In genomic region chr1:6352138-6352563, GRCh38 we compare ENCODE assay signal across 12 cellular contexts. TPM values are rescaled to one million over a fixed set of nuclear protein-coding genes. Genes with fewer than 3 reads are reported as not detected.
A peak's percentile ranks its signal among the peaks of the same experiment; 100 is the strongest.
DNase-seq lines count a peak whose midpoint lies in the region; ATAC-seq and TF ChIP-seq lines count a peak whose summit lies in the region.
"Had no signal": no experiment of that assay in that cellular context is flagged by ENCODE, and none has a peak within 500 bp of the region (broad histone marks: within the 10 kb centered on the region; RNA-seq: fewer than 3 reads in every experiment).

No MANE protein-coding gene starts in this region.

- H3K27me3 ChIP-seq in H9 (ENCODE audit: insufficient read depth, low read length), result no peaks in the 10 kb centered on the region
- no peaks in the 10 kb centered on the region for H3K27me3 ChIP-seq in MG63
- H3K27me3 ChIP-seq in colonic mucosa, result no peaks in the 10 kb centered on the region
- H3K27me3 ChIP-seq in mesenchymal stem cell (ENCODE audit: control insufficient read depth in 1 of 2, insufficient read depth in 1 of 2, low read length in 2 of 2), result no peaks in the 10 kb centered on the region
- H3K27me3 ChIP-seq in prostate gland (replicated peaks; ENCODE audit: insufficient read depth), result no peaks in the 10 kb centered on the region

- DNase-seq in H9 (peak; percentile 94), MG63 (peak; percentile 32), colonic mucosa (peak; percentile 73), mesenchymal stem cell (no peak), prostate gland (ENCODE audit: low spot score) (no peak)
- DNase-seq in activated CD8-positive, alpha-beta memory T cell treated with anti-CD3 and anti-CD28 coated beads, Interleukin-2, amount 10 ng/mL, durations not matched to agents 7 days and 5 days, result no peak
- DNase-seq: GM23248, kidney had no signal

- H3K23ac ChIP-seq in H9 (ENCODE audit: insufficient read length, low read depth, low read length), result no peak overlapping the region
- no peak overlapping the region for H3K23ac ChIP-seq in mesenchymal stem cell (ENCODE audit: low read length in 2 of 2)

- H3K4me3 ChIP-seq in MG63 (no peak overlapping the region), colonic mucosa (no peak overlapping the region), mesenchymal stem cell (ENCODE audit: insufficient read depth in 1 of 2, low read depth in 1 of 2, low read length in 2 of 2) (no peak overlapping the region), prostate gland (no peak overlapping the region)
- H3K4me3 ChIP-seq: GM23248, PC-9 had no signal

- peak overlapping the region in 1 of 2 experiments; percentile 62; a peak in 1 of 5 replicates for H3K4me3 Mint-ChIP-seq in H9
- H3K4me3 Mint-ChIP-seq in activated CD8-positive, alpha-beta memory T cell treated with anti-CD3 and anti-CD28 coated beads, Interleukin-2, amount 10 ng/mL, durations not matched to agents 7 days and 5 days, result no peak overlapping the region
- H3K4me3 Mint-ChIP-seq: central memory CD8-positive, alpha-beta T cell had no signal

- no peak overlapping the region for H3T11ph ChIP-seq in H9 (ENCODE audit: low read length)

- no peaks in the 10 kb centered on the region for H3K23me2 ChIP-seq in H9 (ENCODE audit: insufficient read length, low read depth, low read length, poor library complexity, severe bottlenecking)

- H3K9me3 ChIP-seq in H9 (ENCODE audit: control insufficient read depth, low read depth, low read length) (no peaks in the 10 kb centered on the region), MG63 (no peaks in the 10 kb centered on the region), colonic mucosa (no peaks in the 10 kb centered on the region), mesenchymal stem cell (ENCODE audit: control insufficient read depth, low read length) (no peaks in the 10 kb centered on the region), prostate gland (no peaks in the 10 kb centered on the region)

- H3K4me1 ChIP-seq in H9 (ENCODE audit: insufficient read depth, low read length) (0 out of 2 replicates have a peak, but pooled peaks cover 3% of the 10 kb centered on the region), colonic mucosa (peaks cover 25% of the 10 kb centered on the region), mesenchymal stem cell (ENCODE audit: control insufficient read depth, insufficient read depth, low read depth, low read length) (peaks cover 19% of the 10 kb centered on the region), prostate gland (replicated peaks) (peaks cover 12% of the 10 kb centered on the region)

- H3K4me2 ChIP-seq in H9 (ENCODE audit: insufficient read depth, insufficient read length, low read length) (no peak overlapping the region), mesenchymal stem cell (ENCODE audit: low read length, poor library complexity, severe bottlenecking) (no peak overlapping the region)
- H3K4me2 ChIP-seq: PC-9 had no signal

- H3K27ac Mint-ChIP-seq in H9, result peak overlapping the region; percentile 41 to 85 (median 80); a peak in 4 of 7 replicates
- H3K27ac Mint-ChIP-seq in activated CD8-positive, alpha-beta memory T cell treated with anti-CD3 and anti-CD28 coated beads, Interleukin-2, amount 10 ng/mL, durations not matched to agents 7 days and 5 days, result no peak overlapping the region

- no peak overlapping the region for H2BK20ac ChIP-seq in H9 (ENCODE audit: low read depth, low read length, poor library complexity, severe bottlenecking)

- no peak overlapping the region for H4K91ac ChIP-seq in H9 (ENCODE audit: insufficient read length, low read depth, low read length)
- no peak overlapping the region for H4K91ac ChIP-seq in mesenchymal stem cell (ENCODE audit: low read length)

- H2BK120ac ChIP-seq in H9 (ENCODE audit: low read depth, low read length, poor library complexity, severe bottlenecking) (no peak overlapping the region), mesenchymal stem cell (ENCODE audit: low read depth, low read length) (no peak overlapping the region)

- H4K20me1 ChIP-seq in H9 (ENCODE audit: control insufficient read depth, insufficient read depth, insufficient read length), result no peaks in the 10 kb centered on the region

- H3K79me1 ChIP-seq in H9 (ENCODE audit: insufficient read depth, low read depth, low read length, poor library complexity, severe bottlenecking) (peaks cover 5% of the 10 kb centered on the region), mesenchymal stem cell (replicated peaks; ENCODE audit: low read length, poor library complexity, severe bottlenecking) (peaks cover 20% of the 10 kb centered on the region)

- CTCF ChIA-PET in activated CD8-positive, alpha-beta memory T cell treated with anti-CD3 and anti-CD28 coated beads, Interleukin-2, amount 10 ng/mL, durations not matched to agents 7 days and 5 days (lab: Charles Lee), result no interaction called here

- H3K27me3 Mint-ChIP-seq in H9 (ENCODE audit: low read depth), result no peaks in the 10 kb centered on the region
- H3K27me3 Mint-ChIP-seq in activated CD8-positive, alpha-beta memory T cell treated with anti-CD3 and anti-CD28 coated beads, Interleukin-2, amount 10 ng/mL, durations not matched to agents 7 days and 5 days, result no peaks in the 10 kb centered on the region
- H3K27me3 Mint-ChIP-seq: central memory CD8-positive, alpha-beta T cell had no signal

- H3K36me3 ChIP-seq in MG63, result peaks cover 5% of the 10 kb centered on the region
- H3K36me3 ChIP-seq in colonic mucosa, result no peaks in the 10 kb centered on the region
- peaks cover 0 to 25% of the 10 kb centered on the region in 2 experiments for H3K36me3 ChIP-seq in mesenchymal stem cell (ENCODE audit: control insufficient read depth in 1 of 2, insufficient read depth in 2 of 2, low read depth in 1 of 2, low read length in 2 of 2)
- H3K36me3 ChIP-seq in prostate gland, result no peaks in the 10 kb centered on the region

- H4K5ac ChIP-seq in H9 (ENCODE audit: insufficient read length, low read depth, low read length), result no peak overlapping the region

- no peak for TF ChIP-seq CTCF in H9 (conservative IDR thresholded peaks at IDR 0.05)
- no peak for TF ChIP-seq CTCF in colonic mucosa (IDR thresholded peaks at IDR 0.05)
- no peak for TF ChIP-seq CTCF in prostate gland (IDR thresholded peaks at IDR 0.05)

- peaks cover 2 to 11% (median 5%) of the 10 kb centered on the region in 3 experiments; a peak in 5 of 7 replicates for H3K36me3 Mint-ChIP-seq in H9 (ENCODE audit: insufficient read depth in 1 of 3, low read depth in 3 of 3)
- H3K36me3 Mint-ChIP-seq in activated CD8-positive, alpha-beta memory T cell treated with anti-CD3 and anti-CD28 coated beads, Interleukin-2, amount 10 ng/mL, durations not matched to agents 7 days and 5 days, result peaks cover 1% of the 10 kb centered on the region

- H3K56ac ChIP-seq in H9 (ENCODE audit: insufficient read length, low read depth, low read length), result no peak overlapping the region

- ATAC-seq in HG02678 (IDR thresholded peaks at IDR 0.05; ENCODE audit: unreplicated experiment) (no peak), HG03378 (IDR thresholded peaks at IDR 0.05; ENCODE audit: unreplicated experiment) (no peak)
- no peak for ATAC-seq in activated CD8-positive, alpha-beta memory T cell treated with anti-CD3 and anti-CD28 coated beads, Interleukin-2, amount 10 ng/mL, durations not matched to agents 7 days and 5 days

- H2BK15ac ChIP-seq in H9 (ENCODE audit: low read depth, low read length), result no peak overlapping the region
- H2BK15ac ChIP-seq in mesenchymal stem cell (ENCODE audit: low read depth, poor library complexity, severe bottlenecking), result peak overlapping the region; percentile 4

- no peak overlapping the region for H4K8ac ChIP-seq in H9 (replicated peaks; ENCODE audit: insufficient read length, low read depth, low read length)
- no peak overlapping the region for H4K8ac ChIP-seq in mesenchymal stem cell (ENCODE audit: low read length)

- no peaks in the 10 kb centered on the region; a peak in 1 of 5 replicates for H3K9me3 Mint-ChIP-seq in H9
- no peaks in the 10 kb centered on the region for H3K9me3 Mint-ChIP-seq in activated CD8-positive, alpha-beta memory T cell treated with anti-CD3 and anti-CD28 coated beads, Interleukin-2, amount 10 ng/mL, durations not matched to agents 7 days and 5 days (ENCODE audit: low read depth)
- H3K9me3 Mint-ChIP-seq: central memory CD8-positive, alpha-beta T cell had no signal

- H3K4me1 Mint-ChIP-seq in H9, result peaks cover 17 to 40% of the 10 kb centered on the region in 2 experiments
- peaks cover 22% of the 10 kb centered on the region for H3K4me1 Mint-ChIP-seq in activated CD8-positive, alpha-beta memory T cell treated with anti-CD3 and anti-CD28 coated beads, Interleukin-2, amount 10 ng/mL, durations not matched to agents 7 days and 5 days

- H3K18ac ChIP-seq in H9 (ENCODE audit: insufficient read length, low read depth, low read length) (no peak overlapping the region), mesenchymal stem cell (ENCODE audit: low read depth in 1 of 2, low read length in 2 of 2) (no peak overlapping the region)

- H3K9ac ChIP-seq in H9 (ENCODE audit: extremely low read depth, insufficient read length, low read length) (no peak overlapping the region), colonic mucosa (ENCODE audit: low read depth in 2 of 2, low read length in 2 of 2) (peak overlapping the region in 1 of 2 donors; percentile 12), mesenchymal stem cell (ENCODE audit: low read length) (no peak overlapping the region)
- H3K9ac ChIP-seq: GM23248 had no signal

- H3K27ac ChIP-seq in H9 (ENCODE audit: insufficient read length, low read depth, low read length), result no peak overlapping the region
- no peak overlapping the region for H3K27ac ChIP-seq in colonic mucosa
- no peak overlapping the region for H3K27ac ChIP-seq in mesenchymal stem cell (ENCODE audit: low read length, poor library complexity, severe bottlenecking)
- H3K27ac ChIP-seq in prostate gland, result no peak overlapping the region
- H3K27ac ChIP-seq: GM23248, PC-9 had no signal

- no peaks in the 10 kb centered on the region; the same call in 1 of the 2 replicates for H3K79me2 ChIP-seq in H9 (ENCODE audit: insufficient read depth, low read length)

- H2BK5ac ChIP-seq in H9 (ENCODE audit: insufficient read length, low read length) (no peak overlapping the region), mesenchymal stem cell (ENCODE audit: low read depth, low read length, poor library complexity, severe bottlenecking) (no peak overlapping the region)

- H2BK12ac ChIP-seq in H9 (ENCODE audit: insufficient read length, low read depth, low read length) (no peak overlapping the region), mesenchymal stem cell (ENCODE audit: low read length in 2 of 2) (peak overlapping the region in 1 of 2 experiments; percentile 30)

- no peak for TF ChIP-seq POLR2A in prostate gland (IDR thresholded peaks at IDR 0.05)

- H3K14ac ChIP-seq in H9 (ENCODE audit: insufficient read depth, low read length), result no peak overlapping the region; the same call in 1 of the 2 replicates
- no peak overlapping the region for H3K14ac ChIP-seq in mesenchymal stem cell (ENCODE audit: low read length in 2 of 2)

- no peak overlapping the region for H2AFZ ChIP-seq in H9 (ENCODE audit: low read length)
- H2AFZ ChIP-seq in mesenchymal stem cell (ENCODE audit: low read depth, low read length), result no peak overlapping the region
- H2AFZ ChIP-seq: GM23248, PC-9 had no signal

- intact Hi-C loops in colonic mucosa (cut with DNase I), result loop anchor here (5.0 kb wide), 1 partner anchor 45 kb away; no protein-coding TSS in a partner anchor
- intact Hi-C loops in prostate gland (cut with DNase I), result no loop called here

- no CpG with 5 or more reads among the region's 3 CpGs for WGBS in H9 (ENCODE audit: extremely low coverage, insufficient read length, low lambda C conversion rate)
- 55% methylated on average over 3 of the region's 3 CpGs for WGBS in mesenchymal stem cell
- WGBS in prostate gland, result 53% methylated on average over 3 of the region's 3 CpGs

- no peak overlapping the region for H3K4ac ChIP-seq in H9 (ENCODE audit: low read depth, low read length)
- no peak overlapping the region for H3K4ac ChIP-seq in mesenchymal stem cell (ENCODE audit: low read depth in 1 of 2, low read length in 2 of 2)

- H2AK5ac ChIP-seq in H9 (ENCODE audit: insufficient read length, low read length) (no peak overlapping the region), mesenchymal stem cell (ENCODE audit: low read length, severe bottlenecking) (no peak overlapping the region)

RNA-seq across cellular contexts. Expression of gene ACOT7, which starts 41.4 kb away (rescaled TPM):
- total RNA-seq in H9 (2021) (85.2 and 87.4 TPM in 2 replicates), colonic mucosa (100 to 1,000 TPM in 1 of 2 donors, 10 to 100 TPM in 1; 48.7 to 125 TPM), prostate gland (10 to 100 TPM; 16.9 to 24.9 TPM)
- 80.9 and 91.4 TPM in 2 replicates for total RNA-seq in MG63 (2014; rRNA removed; shearing (Covaris generic); ENCODE audit: low replicate concordance)
- polyA plus RNA-seq in mesenchymal stem cell (2013, experiment 1 of 2), result 67.2 TPM
- 69.0 TPM for polyA plus RNA-seq in mesenchymal stem cell (2013, experiment 2 of 2)
- total RNA-seq in activated CD8-positive, alpha-beta memory T cell treated with anti-CD3 and anti-CD28 coated beads, Interleukin-2, amount 10 ng/mL, durations not matched to agents 7 days and 5 days, result 10 to 100 TPM; 81.3 to 87.0 TPM

Comparison
In these comparisons a context has a peak if more than half of its experiments do, and no peak if none do; other contexts are left out.
1. DNase-seq: peak in H9 (single experiment), MG63 (single experiment) and colonic mucosa (single experiment); none in mesenchymal stem cell (single experiment), prostate gland (single experiment) and activated CD8-positive, alpha-beta memory T cell treated with anti-CD3 and anti-CD28 coated beads, Interleukin-2, amount 10 ng/mL, durations not matched to agents 7 days and 5 days (single experiment).